ENCODE assay signal across 13 cellular contexts in the genomic region with DNA sequence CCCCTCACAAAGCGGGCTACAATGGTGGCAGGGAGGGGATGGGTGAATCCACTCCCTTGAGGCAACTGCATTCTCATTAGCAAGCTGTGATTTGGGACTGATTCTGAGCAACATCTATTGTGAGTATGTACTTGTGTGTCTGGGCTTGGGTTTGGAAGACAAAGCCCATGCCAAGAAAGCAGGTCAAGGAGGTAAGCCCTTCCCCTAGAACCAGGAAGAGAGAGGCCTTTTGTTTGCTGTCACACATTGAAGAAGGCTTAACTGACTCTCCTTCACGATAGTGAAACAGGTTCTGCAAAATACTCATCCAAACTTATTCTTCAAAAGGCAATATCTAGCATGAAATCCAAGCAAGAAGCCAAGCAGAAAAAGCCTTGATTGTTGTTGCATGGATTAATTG.
"Had no signal": no experiment of that assay in that cellular context is flagged by ENCODE, and none has a peak within 500 bp of the region (broad histone marks: within the 10 kb centered on the region; RNA-seq: fewer than 3 reads in every experiment).

No MANE protein-coding gene starts in this region.

- DNase-seq: activated CD4-positive, alpha-beta T cell treated with anti-CD3 and anti-CD28 coated beads, Interleukin-2, amount 10 ng/mL, durations not matched to agents 24 days and 14 days; activated CD8-positive, alpha-beta T cell treated with anti-CD3 and anti-CD28 coated beads for 36 hours; activated naive CD4-positive, alpha-beta T cell treated with anti-CD3 and anti-CD28 coated beads for 36 hours; activated T-cell treated with anti-CD3 and anti-CD28 coated beads, Interleukin-2, amount 50 U/mL, for 1 hour; anterior cingulate cortex; colonic mucosa; gastrocnemius medialis; head of caudate nucleus; midbrain; occipital lobe; stimulated activated naive B cell treated with anti-CD40 and anti-IgM and Interleukin-4, amounts not matched to agents 10 μg/mL and 1 μg/mL and 100 μg/mL, for 72 hours; T-helper 9 cell had no signal

- ATAC-seq: activated CD8-positive, alpha-beta T cell treated with anti-CD3 and anti-CD28 coated beads for 36 hours; gastrocnemius medialis; left lobe of liver; stimulated activated naive B cell treated with anti-CD40 and anti-IgM and Interleukin-4, amounts not matched to agents 10 μg/mL and 1 μg/mL and 100 μg/mL, for 72 hours had no signal
